In genomic region chr10:44196008-44196320, GRCh38 we compare ENCODE assay signal across 19 cellular contexts.
DNase-seq lines count a peak whose midpoint lies in the region; ATAC-seq, FAIRE-seq and TF ChIP-seq lines count a peak whose summit lies in the region.
"Had no signal": no experiment of that assay in that cellular context is flagged by ENCODE, and none has a peak within 500 bp of the region (broad histone marks: within the 10 kb centered on the region; RNA-seq: fewer than 3 reads in every experiment).

No MANE protein-coding gene starts in this region.

- no peak for FAIRE-seq in HepG2 (lab: Jason Lieb, UNC)
- FAIRE-seq: GM19239 had no signal

- H3K27ac ChIP-seq in AG04450 (ENCODE audit: low read depth, low read length) = peak overlapping the region; percentile 31
- H3K27ac ChIP-seq in BLaER1 treated with 17β-estradiol and CSF1 and Interleukin-3, amounts not matched to agents 10 nM and 100 nM = no peak overlapping the region
- peak overlapping the region; percentile 76 for H3K27ac ChIP-seq in HepG2 (ENCODE audit: extremely low read length, insufficient read depth, low read length)
- H3K27ac ChIP-seq in adrenal gland = no peak overlapping the region
- H3K27ac ChIP-seq: C4-2B, SJSA1 had no signal

- peaks cover 1% of the 10 kb centered on the region for H3K9me3 ChIP-seq in AG04450 (ENCODE audit: control insufficient read depth, insufficient read depth, low read length)
- peaks cover 0 to 4% (median under 1%) of the 10 kb centered on the region in 11 experiments; a peak in 10 of 22 replicates for H3K9me3 ChIP-seq in BLaER1 treated with 17β-estradiol and CSF1 and Interleukin-3, amounts not matched to agents 10 nM and 100 nM (replicated peaks in 1 of 11)
- H3K9me3 ChIP-seq in HepG2 (ENCODE audit: low read length) = no peaks in the 10 kb centered on the region
- no peaks in the 10 kb centered on the region for H3K9me3 ChIP-seq in skeletal muscle satellite cell (replicated peaks; ENCODE audit: low read length)
- H3K9me3 ChIP-seq in adrenal gland (replicated peaks in 1 of 3) = no peaks in the 10 kb centered on the region
- H3K9me3 ChIP-seq: SJSA1 had no signal

- H3K4me3 ChIP-seq in AG04450 (ENCODE audit: low read depth, low read length) (no peak overlapping the region), HepG2 (replicated peaks in 1 of 3; ENCODE audit: insufficient read depth in 1 of 3, low read depth in 2 of 3, low read length in 3 of 3) (peak overlapping the region in 1 of 3 experiments; percentile 59; a peak in 1 of 6 replicates), skeletal muscle satellite cell (ENCODE audit: low read length) (no peak overlapping the region), adrenal gland (no peak overlapping the region)
- no peak overlapping the region for H3K4me3 ChIP-seq in BLaER1 treated with 17β-estradiol and CSF1 and Interleukin-3, amounts not matched to agents 10 nM and 100 nM
- H3K4me3 ChIP-seq: SJSA1 had no signal

- peak overlapping the region; percentile 13 to 56 (median 35); a peak in 16 of 22 replicates for H3K4me2 ChIP-seq in BLaER1 treated with 17β-estradiol and CSF1 and Interleukin-3, amounts not matched to agents 10 nM and 100 nM
- H3K4me2 ChIP-seq in HepG2 (ENCODE audit: low read depth, low read length) = peak overlapping the region; percentile 80
- peak overlapping the region; percentile 4 for H3K4me2 ChIP-seq in skeletal muscle satellite cell (ENCODE audit: low read length)

- POLR2A ChIA-PET in AG04450 (lab: Yijun Ruan, JAX) = no interaction called here
- POLR2A ChIA-PET in HepG2 (lab: Yijun Ruan, JAX) = interaction anchor here (2.1 to 2.6 kb wide), 2 partner anchors 39 to 41 kb away, joined by 7 to 11 read pairs; no protein-coding TSS in a partner anchor

- no peak for TF ChIP-seq RAD21 in HepG2 (CRISPR knock-in tag; IDR thresholded peaks at IDR 0.05)

- no peaks in the 10 kb centered on the region for H3K36me3 ChIP-seq in BLaER1 treated with 17β-estradiol and CSF1 and Interleukin-3, amounts not matched to agents 10 nM and 100 nM
- no peaks in the 10 kb centered on the region for H3K36me3 ChIP-seq in HepG2 (replicated peaks in 1 of 2; ENCODE audit: control insufficient read depth in 1 of 2, insufficient read depth in 2 of 2, low read length in 2 of 2)
- H3K36me3 ChIP-seq in skeletal muscle satellite cell (ENCODE audit: insufficient read depth, low read length) = no peaks in the 10 kb centered on the region
- no peaks in the 10 kb centered on the region for H3K36me3 ChIP-seq in adrenal gland (replicated peaks in 1 of 2)
- H3K36me3 ChIP-seq: SJSA1 had no signal

- no peak for ATAC-seq in HepG2

- H3K27me3 ChIP-seq in AG04450 (ENCODE audit: control insufficient read depth, insufficient read depth, low read length) (peaks cover 6% of the 10 kb centered on the region), HepG2 (ENCODE audit: control insufficient read depth in 1 of 2, insufficient read depth in 2 of 2, low read length in 2 of 2) (no peaks in the 10 kb centered on the region), skeletal muscle satellite cell (ENCODE audit: control insufficient read depth, insufficient read depth, low read length) (peaks cover 26% of the 10 kb centered on the region), adrenal gland (no peaks in the 10 kb centered on the region)
- no peaks in the 10 kb centered on the region for H3K27me3 ChIP-seq in BLaER1 treated with 17β-estradiol and CSF1 and Interleukin-3, amounts not matched to agents 10 nM and 100 nM
- H3K27me3 ChIP-seq: SJSA1 had no signal

- BruUV-seq in HepG2 (replicated peaks; lab: Mats Ljungman, UMichigan) = no TSS peak

- in situ Hi-C loops in HepG2 (cut with HindIII; ENCODE audit: extremely low pct_ligation_motif_present, low pct_unique_long_range_greater_than_20kb) = no loop called here

- peaks cover 9 to 26% (median 12%) of the 10 kb centered on the region in 10 experiments for H3K4me1 ChIP-seq in BLaER1 treated with 17β-estradiol and CSF1 and Interleukin-3, amounts not matched to agents 10 nM and 100 nM
- H3K4me1 ChIP-seq in HepG2 (ENCODE audit: insufficient read depth, low read length) (peaks cover 83% of the 10 kb centered on the region), skeletal muscle satellite cell (ENCODE audit: control insufficient read depth, insufficient read depth, low read length) (peaks cover 36% of the 10 kb centered on the region), adrenal gland (replicated peaks in 1 of 2) (no peaks in the 10 kb centered on the region)

- no peak for TF ChIP-seq EP300 in HepG2 (IDR thresholded peaks at IDR 0.05; ENCODE audit: low read depth in 2 of 2, low read length in 2 of 2)
- no peak for TF ChIP-seq EP300 in HepG2 (CRISPR knock-in tag; IDR thresholded peaks at IDR 0.05; ENCODE audit: borderline replicate concordance)

- H3K9ac ChIP-seq in BLaER1 treated with 17β-estradiol and CSF1 and Interleukin-3, amounts not matched to agents 10 nM and 100 nM = no peak overlapping the region
- peak overlapping the region; percentile 31; the same call in 1 of the 2 replicates for H3K9ac ChIP-seq in HepG2 (ENCODE audit: insufficient read depth, low read depth, low read length)
- no peak overlapping the region for H3K9ac ChIP-seq in skeletal muscle satellite cell (ENCODE audit: low read depth, low read length)

- DNase-seq in AG04450 (ENCODE audit: low read depth, low spot score) = no peak
- no peak for DNase-seq in HepG2 (ENCODE audit: low spot score)
- DNase-seq in adrenal gland = no peak
- DNase-seq in DMS153 treated with DMSO at 0.1 percent for 48 hours (lab: John Stamatoyannopoulos, UW; ENCODE audit: unreplicated experiment) = no peak
- no peak for DNase-seq in activated CD8-positive, alpha-beta memory T cell treated with anti-CD3 and anti-CD28 coated beads, Interleukin-2, amount 50 U/mL, for 4 hours
- no peak for DNase-seq in NCI-H1417 (lab: John Stamatoyannopoulos, UW)
- DNase-seq: DMS53, GDM1, Karpas-422, NCI-H1694 treated with DMSO at 0.1 percent for 48 hours, NCI-H2081 treated with DMSO at 0.1 percent for 48 hours, NCI-H2171 treated with DMSO at 0.1 percent for 48 hours, NCI-H526, OCI-M1 had no signal

- TF ChIP-seq POLR2A in HepG2 (IDR thresholded peaks at IDR 0.05; ENCODE audit: insufficient read depth in 1 of 2, low read depth in 2 of 2, low read length in 2 of 2) (no peak), adrenal gland (IDR thresholded peaks at IDR 0.05) (no peak)

- WGBS in HepG2 (ENCODE audit: low lambda C conversion rate) = 45% methylated on average over 2 of the region's 2 CpGs
- WGBS in adrenal gland, 4 donors = 85 to 90% (median 86%) methylated on average over 1 to 2 of the region's 2 CpGs

- no peak overlapping the region for H2AFZ ChIP-seq in HepG2 (ENCODE audit: low read length)

- no peaks in the 10 kb centered on the region for H4K20me1 ChIP-seq in BLaER1 treated with 17β-estradiol and CSF1 and Interleukin-3, amounts not matched to agents 10 nM and 100 nM
- H4K20me1 ChIP-seq in HepG2 (ENCODE audit: insufficient read depth, low read length) = no peaks in the 10 kb centered on the region

- intact Hi-C loops in HepG2 (cut with micrococcal nuclease; ENCODE audit: unreplicated experiment) = no loop called here
- intact Hi-C loops in adrenal gland (cut with DNase I) = no loop called here

- H3K79me2 ChIP-seq in HepG2 (ENCODE audit: insufficient read depth, low read length) = no peaks in the 10 kb centered on the region

- TF ChIP-seq CTCF in AG04450 (IDR thresholded peaks at IDR 0.05; ENCODE audit: low read depth, low read length) = no peak
- TF ChIP-seq CTCF in HepG2 (CRISPR knock-in tag; IDR thresholded peaks at IDR 0.05) = no peak
- TF ChIP-seq CTCF in adrenal gland (IDR thresholded peaks at IDR 0.05) = no peak

- CTCF ChIA-PET in AG04450 (lab: Charles Lee) = interaction anchor here (0.6 to 1.0 kb wide), 4 partner anchors 115 to 662 kb away, joined by 3 to 4 read pairs (median 4); no protein-coding TSS in a partner anchor
- CTCF ChIA-PET in HepG2 (lab: Yijun Ruan, JAX; ENCODE audit: low intra/inter-chr PET ratio, low total read pairs) = no interaction called here

TF ChIP-seq in HepG2, 621 proteins besides CTCF, POLR2A, EP300 and RAD21 (continues in another document):
- TF ChIP-seq WIZ (CRISPR knock-in tag; IDR thresholded peaks at IDR 0.05) = peak; percentile 44; the same call in 1 of the 2 replicates
- peak; percentile 13; the same call in 1 of the 2 replicates for TF ChIP-seq NFKBIZ (CRISPR knock-in tag; IDR thresholded peaks at IDR 0.05)
- peak; percentile 44; the same call in 1 of the 2 replicates for TF ChIP-seq ZNF687 (CRISPR knock-in tag; IDR thresholded peaks at IDR 0.05)
- 0 out of 2 replicates have a peak, but pooled peaks have one; percentile 2 for TF ChIP-seq ZNF878 (CRISPR knock-in tag; IDR thresholded peaks at IDR 0.05)
- 0 out of 2 replicates have a peak, but pooled peaks have one; percentile 3 for TF ChIP-seq ZFX (CRISPR knock-in tag; IDR thresholded peaks at IDR 0.05; ENCODE audit: low read depth)
- 0 out of 2 replicates have a peak, but pooled peaks have one; percentile 7 for TF ChIP-seq YEATS2 (CRISPR knock-in tag; IDR thresholded peaks at IDR 0.05; ENCODE audit: borderline replicate concordance)

Comparison
In these comparisons a context has a peak if more than half of its experiments do, and no peak if none do; other contexts are left out.
1. H3K27ac ChIP-seq: peak in AG04450 (single experiment) and HepG2 (single experiment); none in BLaER1 treated with 17β-estradiol and CSF1 and Interleukin-3, amounts not matched to agents 10 nM and 100 nM (0 of 11) and adrenal gland (0 of 5).
2. H3K4me2 ChIP-seq: peak in every context shown above with its lines; median percentile 80 in HepG2; 35 in BLaER1 treated with 17β-estradiol and CSF1 and Interleukin-3, amounts not matched to agents 10 nM and 100 nM; 4 in skeletal muscle satellite cell.